Comparison of ENCODE assay signal across 31 cellular contexts in the genomic region with DNA sequence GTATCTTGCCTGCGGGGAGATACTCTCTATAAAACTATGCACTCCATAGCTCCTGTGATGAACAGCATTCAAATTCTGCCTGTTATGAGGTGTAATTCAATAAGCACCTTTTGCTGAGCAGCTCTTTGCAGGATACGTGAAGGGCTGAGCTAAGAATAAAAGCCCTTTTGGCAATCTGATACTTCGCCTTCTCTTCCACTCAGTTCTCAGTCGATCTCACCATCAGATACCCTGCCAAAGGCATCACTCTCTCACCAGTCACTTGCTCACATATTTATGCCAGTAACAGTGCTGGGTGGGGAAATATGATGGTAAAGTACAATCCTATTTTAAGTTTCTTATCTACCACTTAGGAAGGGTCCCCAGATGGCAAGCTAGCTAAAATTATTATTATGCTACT.
DNase-seq lines count a peak whose midpoint lies in the region; ATAC-seq, FAIRE-seq and TF ChIP-seq lines count a peak whose summit lies in the region.
"Had no signal": no experiment of that assay in that cellular context is flagged by ENCODE, and none has a peak within 500 bp of the region (broad histone marks: within the 10 kb centered on the region; RNA-seq: fewer than 3 reads in every experiment).

No MANE protein-coding gene starts in this region.

- no peaks in the 10 kb centered on the region for H3K27me3 ChIP-seq in Caco-2 (replicated peaks; ENCODE audit: control insufficient read depth, insufficient read depth, low read length)
- H3K27me3 ChIP-seq: hepatocyte, left lung, SJSA1, transverse colon had no signal

- no peak overlapping the region for H3K4me3 Mint-ChIP-seq in Caco-2 (ENCODE audit: unreplicated experiment)
- H3K4me3 Mint-ChIP-seq: activated T-cell treated with anti-CD3 and anti-CD28 coated beads, Interleukin-2, amount 50 U/mL, for 24 hours; brain; CD4-positive, alpha-beta memory T cell; immature natural killer cell; nephron progenitor cell; stimulated activated naive CD8-positive, alpha-beta T cell treated with anti-CD3 and anti-CD28 coated beads, Interleukin-15, amount 100 ng/mL, for 72 hours; T-helper 1 cell treated with Interleukin-12 subunit alpha and Interleukin-12 subunit beta and Interleukin-4 antibody, amounts not matched to agents 30 μg/mL and 1 μg/mL, for 36 hours had no signal

- no peak for ATAC-seq in GM18498 (IDR thresholded peaks at IDR 0.05; ENCODE audit: unreplicated experiment)
- ATAC-seq in stimulated activated naive CD8-positive, alpha-beta T cell treated with anti-CD3 and anti-CD28 coated beads, Interleukin-15, Interleukin-2, amounts not matched to agents 100 U/mL and 50 U/mL, for 24 hours = no peak
- ATAC-seq: K562; left lung; Panc1; stimulated activated naive CD8-positive, alpha-beta T cell treated with anti-CD3 and anti-CD28 coated beads, Interleukin-15, amount 100 ng/mL, for 72 hours had no signal

- FAIRE-seq in D721Med (lab: Jason Lieb, UNC) = peak; percentile 32
- FAIRE-seq: K562 had no signal

- H3K9me3 Mint-ChIP-seq in Caco-2 (ENCODE audit: unreplicated experiment) = no peaks in the 10 kb centered on the region
- H3K9me3 Mint-ChIP-seq: activated T-cell treated with anti-CD3 and anti-CD28 coated beads, Interleukin-2, amount 50 U/mL, for 24 hours; CD4-positive, alpha-beta memory T cell; immature natural killer cell; stimulated activated naive CD8-positive, alpha-beta T cell treated with anti-CD3 and anti-CD28 coated beads, Interleukin-15, amount 100 ng/mL, for 72 hours; T-helper 1 cell treated with Interleukin-12 subunit alpha and Interleukin-12 subunit beta and Interleukin-4 antibody, amounts not matched to agents 30 μg/mL and 1 μg/mL, for 36 hours had no signal

- H3K9me3 ChIP-seq in Caco-2 = no peaks in the 10 kb centered on the region
- H3K9me3 ChIP-seq: left lung, SJSA1, transverse colon had no signal

- CTCF ChIA-PET in Caco-2 (lab: Charles Lee) = no interaction called here

- POLR2A ChIA-PET in Caco-2 (lab: Charles Lee) = no interaction called here

- DNase-seq in D721Med (ENCODE audit: insufficient read length, low spot score) (no peak), NCI-H1092 (lab: John Stamatoyannopoulos, UW) (peak; percentile 42), SK-N-DZ (ENCODE audit: low spot score) (peak; percentile 53), myocyte (ENCODE audit: low read depth) (peak; percentile 56), A172 (ENCODE audit: low spot score) (no peak), Caco-2 (no peak)
- no peak for DNase-seq in stimulated activated naive CD8-positive, alpha-beta T cell treated with anti-CD3 and anti-CD28 coated beads, Interleukin-15, Interleukin-2, amounts not matched to agents 100 U/mL and 50 U/mL, for 24 hours
- DNase-seq: activated CD4-positive, alpha-beta T cell treated with anti-CD3 and anti-CD28 coated beads for 4 hours; activated CD8-positive, alpha-beta memory T cell treated with anti-CD3 and anti-CD28 coated beads for 24 hours; activated gamma-delta T cell treated with Interleukin-2 at 50 U/mL for 16 hours; activated T-cell treated with anti-CD3 and anti-CD28 coated beads, Interleukin-2, amount 50 U/mL, for 24 hours; CD4-positive, alpha-beta memory T cell; effector CD4-positive, alpha-beta T cell; foreskin melanocyte; immature natural killer cell; left lung; NCI-H187; NCI-H446 treated with DMSO at 0.1 percent for 48 hours; nephron progenitor cell; NK-92 treated with Interleukin-12 subunit alpha and Interleukin-12 subunit beta, amount 100 ng/mL, for 24 hours; stimulated activated CD4-positive, alpha-beta T cell treated with anti-CD3 and anti-CD28 coated beads, Interleukin-15, amount 100 ng/mL, for 24 hours; stimulated activated naive CD8-positive, alpha-beta T cell treated with anti-CD3 and anti-CD28 coated beads, Interleukin-15, amount 100 ng/mL, for 72 hours; transverse colon had no signal

- peaks cover 44% of the 10 kb centered on the region for H3K36me3 Mint-ChIP-seq in Caco-2 (ENCODE audit: insufficient read depth, unreplicated experiment)
- H3K36me3 Mint-ChIP-seq: brain; CD4-positive, alpha-beta memory T cell; immature natural killer cell had no signal

- H3K4me1 Mint-ChIP-seq in Caco-2 (ENCODE audit: low read depth, unreplicated experiment) = no peaks in the 10 kb centered on the region
- H3K4me1 Mint-ChIP-seq: CD4-positive, alpha-beta memory T cell; immature natural killer cell; stimulated activated naive CD8-positive, alpha-beta T cell treated with anti-CD3 and anti-CD28 coated beads, Interleukin-15, amount 100 ng/mL, for 72 hours had no signal

- TF ChIP-seq CTCF in D721Med (IDR thresholded peaks at IDR 0.05; ENCODE audit: insufficient read depth, missing control alignments) (no peak), Caco-2 (IDR thresholded peaks at IDR 0.05; ENCODE audit: insufficient read depth in 1 of 2, low read depth in 1 of 2, low read length in 1 of 2, severe bottlenecking in 1 of 2, unreplicated experiment in 1 of 2) (no peak)

- BruUV-seq in Caco-2 (replicated peaks; lab: Mats Ljungman, UMichigan) = no TSS peak

- no peaks in the 10 kb centered on the region for H3K4me1 ChIP-seq in Caco-2
- H3K4me1 ChIP-seq: left lung, parathyroid adenoma, SJSA1 had no signal

- no peaks in the 10 kb centered on the region for H3K27me3 Mint-ChIP-seq in Caco-2 (ENCODE audit: insufficient read depth, unreplicated experiment)
- H3K27me3 Mint-ChIP-seq: brain had no signal

- no peak overlapping the region for H3K4me3 ChIP-seq in Caco-2 (ENCODE audit: low read depth, low read length)
- H3K4me3 ChIP-seq: hepatocyte, K562, left lung, SJSA1, transverse colon had no signal

- no peak overlapping the region for H3K27ac Mint-ChIP-seq in Caco-2 (ENCODE audit: unreplicated experiment)
- H3K27ac Mint-ChIP-seq: activated T-cell treated with anti-CD3 and anti-CD28 coated beads, Interleukin-2, amount 50 U/mL, for 24 hours; CD4-positive, alpha-beta memory T cell; immature natural killer cell; stimulated activated naive CD8-positive, alpha-beta T cell treated with anti-CD3 and anti-CD28 coated beads, Interleukin-15, amount 100 ng/mL, for 72 hours; T-helper 1 cell treated with Interleukin-12 subunit alpha and Interleukin-12 subunit beta and Interleukin-4 antibody, amounts not matched to agents 30 μg/mL and 1 μg/mL, for 36 hours had no signal

- 0 out of 2 replicates have a peak, but pooled peaks cover 1% of the 10 kb centered on the region for H3K36me3 ChIP-seq in Caco-2 (ENCODE audit: control insufficient read depth, insufficient read depth, low read length)

- intact Hi-C loops in Caco-2 (cut with micrococcal nuclease; ENCODE audit: unreplicated experiment) = no loop called here

Comparison
In these comparisons a context has a peak if more than half of its experiments do, and no peak if none do; other contexts are left out.
1. DNase-seq: peak in NCI-H1092 (single experiment), SK-N-DZ (single experiment) and myocyte (single experiment); none in D721Med (single experiment), A172 (single experiment), stimulated activated naive CD8-positive, alpha-beta T cell treated with anti-CD3 and anti-CD28 coated beads, Interleukin-15, Interleukin-2, amounts not matched to agents 100 U/mL and 50 U/mL, for 24 hours (single experiment) and Caco-2 (0 of 2).